15 cellular contexts compared by ENCODE assay signal in the genomic region with DNA sequence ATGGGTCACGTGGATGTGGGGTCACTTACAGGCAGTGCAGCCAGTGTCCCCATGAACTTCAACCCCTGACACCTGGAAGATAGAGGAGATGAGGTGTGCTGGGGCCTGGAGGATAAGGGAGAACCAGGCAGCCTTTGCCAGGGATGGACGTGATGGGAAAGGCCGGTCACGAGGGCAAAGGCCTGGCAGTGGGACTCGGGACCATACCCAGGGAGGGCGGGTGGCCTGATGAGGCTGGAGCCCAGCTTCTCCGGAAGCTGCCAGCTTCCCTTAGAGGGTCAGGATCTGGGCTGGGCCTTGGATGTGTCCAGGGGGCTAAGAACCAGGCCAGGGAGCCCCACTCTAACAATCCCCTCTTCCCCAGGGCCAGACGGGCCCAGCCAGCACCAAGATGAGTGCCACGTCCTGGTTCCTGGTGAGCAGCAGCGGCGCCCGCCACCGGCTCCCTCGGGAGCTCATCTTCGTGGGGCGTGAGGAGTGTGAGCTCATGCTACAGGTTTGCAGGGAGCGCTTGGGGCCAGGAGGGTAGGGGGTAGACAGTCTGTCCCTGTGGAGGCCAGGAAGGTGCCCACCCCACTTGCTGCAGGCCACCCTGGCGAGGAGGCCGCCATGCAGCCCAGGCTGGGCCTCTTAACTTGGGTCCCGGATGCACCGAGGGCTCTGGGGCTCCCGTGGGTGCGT. TPM values are rescaled to one million over a fixed set of nuclear protein-coding genes. Genes with fewer than 3 reads are reported as not detected.
DNase-seq lines count a peak whose midpoint lies in the region; ATAC-seq and TF ChIP-seq lines count a peak whose summit lies in the region.
"Had no signal": no experiment of that assay in that cellular context is flagged by ENCODE, and none has a peak within 500 bp of the region (broad histone marks: within the 10 kb centered on the region; RNA-seq: fewer than 3 reads in every experiment).

No MANE protein-coding gene starts in this region.

- intact Hi-C loops in right cardiac atrium (cut with DNase I), result no loop called here
- intact Hi-C loops in lower lobe of right lung (cut with DNase I), result no loop called here

- POLR2A ChIA-PET in RWPE1 (lab: Yijun Ruan, JAX; ENCODE audit: low non-redundant PET), result no interaction called here

- H3K36me3 ChIP-seq in right atrium auricular region (no peaks in the 10 kb centered on the region), lower lobe of right lung (no peaks in the 10 kb centered on the region)
- H3K36me3 ChIP-seq: HAP-1 had no signal

- DNase-seq in right cardiac atrium, result peak in 2 of 3 donors; percentile 14 to 40
- no peak for DNase-seq in right atrium auricular region (ENCODE audit: low spot score)
- DNase-seq in RWPE1 (ENCODE audit: low spot score), result no peak
- DNase-seq in lower lobe of right lung, result peak; percentile 42
- no peak for DNase-seq in cortex of kidney (lab: John Stamatoyannopoulos, UW)
- DNase-seq: Karpas-422, NCI-H1417 treated with DMSO at 0.1 percent for 48 hours, NCI-H2029, NCI-H2171 treated with DMSO at 0.1 percent for 48 hours, NCI-H510A, NCI-H82 had no signal

- H3K4me1 ChIP-seq in right cardiac atrium (ENCODE audit: control insufficient read depth, insufficient read depth, low read length) (no peaks in the 10 kb centered on the region), right atrium auricular region (peaks cover 0 to 38% of the 10 kb centered on the region in 2 donors), lower lobe of right lung (peaks cover 30% of the 10 kb centered on the region)

- TF ChIP-seq CTCF in right atrium auricular region (IDR thresholded peaks at IDR 0.05) (no peak), RWPE1 (conservative IDR thresholded peaks at IDR 0.05; ENCODE audit: low read depth) (no peak), lower lobe of right lung (IDR thresholded peaks at IDR 0.05) (no peak)

- H3K4me3 ChIP-seq in right cardiac atrium (ENCODE audit: low read length) (no peak overlapping the region), right atrium auricular region (no peak overlapping the region), lower lobe of right lung (no peak overlapping the region)
- H3K4me3 ChIP-seq: HAP-1 had no signal

- WGBS in right cardiac atrium, result 89% methylated on average over 23 of the region's 23 CpGs

- H3K27ac ChIP-seq in right cardiac atrium (ENCODE audit: low read length) (no peak overlapping the region), right atrium auricular region (no peak overlapping the region), RWPE1 (peak overlapping the region; percentile 91), lower lobe of right lung (no peak overlapping the region)

- no peak for ATAC-seq in right cardiac atrium
- no peak for ATAC-seq in lower lobe of right lung
- no peak for ATAC-seq in GM19455 (IDR thresholded peaks at IDR 0.05; ENCODE audit: unreplicated experiment)
- no peak for ATAC-seq in GM21529 (IDR thresholded peaks at IDR 0.05; ENCODE audit: unreplicated experiment)
- ATAC-seq: Right ventricle myocardium inferior had no signal

- CTCF ChIA-PET in RWPE1 (lab: Yijun Ruan, JAX), result interaction anchor here (0.6 to 0.7 kb wide), 3 partner anchors 125 to 1825 kb away, joined by 3 read pairs; no protein-coding TSS in a partner anchor

- H3K27me3 ChIP-seq in right cardiac atrium (ENCODE audit: control insufficient read depth, insufficient read depth), result no peaks in the 10 kb centered on the region
- H3K27me3 ChIP-seq in right atrium auricular region, result no peaks in the 10 kb centered on the region
- H3K27me3 ChIP-seq in lower lobe of right lung (ENCODE audit: low read depth), result peaks cover 5% of the 10 kb centered on the region

- H3K9me3 ChIP-seq in right cardiac atrium (ENCODE audit: control insufficient read depth, low read length) (no peaks in the 10 kb centered on the region), right atrium auricular region (no peaks in the 10 kb centered on the region), lower lobe of right lung (no peaks in the 10 kb centered on the region)
- H3K9me3 ChIP-seq: HAP-1 had no signal

RNA-seq across cellular contexts. Expression of gene CEP170B, which starts 3.1 kb away (rescaled TPM):
- total RNA-seq in right cardiac atrium (10 to 100 TPM; 10.4 to 19.1 (median 11.9) TPM), right atrium auricular region (10 to 100 TPM in 1 of 2 donors, 1 to 10 TPM in 1; 7.9 to 15.1 TPM), lower lobe of right lung (24.7 TPM)
- 8.4 TPM for polyA plus RNA-seq in right cardiac atrium

RNA-seq across cellular contexts. Expression of gene PLD4, which starts 56.5 kb away (rescaled TPM):
- total RNA-seq in right cardiac atrium (under 1 TPM; 0.06 to 0.88 (median 0.20) TPM), right atrium auricular region (under 1 TPM in 1 of 2 donors, not detected in 1; 0.08 TPM), lower lobe of right lung (1.2 TPM)
- 0.05 TPM for polyA plus RNA-seq in right cardiac atrium
- total RNA-seq: Right ventricle myocardium inferior had no signal

Comparison
In these comparisons a context has a peak if more than half of its experiments do, and no peak if none do; other contexts are left out.
1. DNase-seq: peak in right cardiac atrium (2 of 3) and lower lobe of right lung (single experiment); none in right atrium auricular region (single experiment), RWPE1 (single experiment) and cortex of kidney (single experiment).